ENCODE assay signal across 8 cellular contexts in the genomic region with DNA sequence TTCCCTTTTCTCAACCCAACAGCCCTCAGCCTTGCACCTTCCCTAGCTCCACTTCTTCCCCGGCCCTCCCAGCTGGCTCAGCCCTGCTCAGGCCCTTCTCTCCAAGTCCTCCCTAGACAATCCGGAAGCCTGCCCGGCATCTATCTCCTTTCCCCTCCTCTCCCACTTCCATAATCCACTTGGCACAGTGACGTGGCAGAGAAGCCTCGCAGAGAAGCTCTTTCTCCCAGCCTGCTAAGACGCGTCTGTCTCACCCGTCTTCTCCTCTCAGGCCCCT.
DNase-seq lines count a peak whose midpoint lies in the region; ATAC-seq lines count a peak whose summit lies in the region.

No MANE protein-coding gene starts in this region.

- ATAC-seq in stimulated activated effector memory CD8-positive, alpha-beta T cell treated with anti-CD3 and anti-CD28 coated beads, Interleukin-12 subunit alpha, Interleukin-12 subunit beta, amount 100 ng/mL, for 72 hours: no peak
- ATAC-seq in GM19324 (IDR thresholded peaks at IDR 0.05; ENCODE audit: low FRiP score, unreplicated experiment) (no peak), GM18858 (IDR thresholded peaks at IDR 0.05; ENCODE audit: unreplicated experiment) (no peak)

- H3K4me1 Mint-ChIP-seq in T-helper 2 cell treated with Interferon-gamma antibody and Interleukin-4, amounts not matched to agents 5 μg/mL and 100 μg/mL, for 36 hours (ENCODE audit: low read depth): peaks cover 13% of the 10 kb centered on the region
- H3K4me1 Mint-ChIP-seq in stimulated activated effector memory CD8-positive, alpha-beta T cell treated with anti-CD3 and anti-CD28 coated beads, Interleukin-12 subunit alpha, Interleukin-12 subunit beta, amount 100 ng/mL, for 72 hours: peaks cover 29% of the 10 kb centered on the region

- peak overlapping the region; percentile 81 for H3K27ac Mint-ChIP-seq in T-helper 2 cell treated with Interferon-gamma antibody and Interleukin-4, amounts not matched to agents 5 μg/mL and 100 μg/mL, for 36 hours
- H3K27ac Mint-ChIP-seq in stimulated activated effector memory CD8-positive, alpha-beta T cell treated with anti-CD3 and anti-CD28 coated beads, Interleukin-12 subunit alpha, Interleukin-12 subunit beta, amount 100 ng/mL, for 72 hours: peak overlapping the region; percentile 97

- no peaks in the 10 kb centered on the region for H3K27me3 Mint-ChIP-seq in T-helper 2 cell treated with Interferon-gamma antibody and Interleukin-4, amounts not matched to agents 5 μg/mL and 100 μg/mL, for 36 hours (ENCODE audit: low read depth)

- no peaks in the 10 kb centered on the region for H3K36me3 Mint-ChIP-seq in T-helper 2 cell treated with Interferon-gamma antibody and Interleukin-4, amounts not matched to agents 5 μg/mL and 100 μg/mL, for 36 hours (ENCODE audit: low read depth)
- peaks cover 62% of the 10 kb centered on the region for H3K36me3 Mint-ChIP-seq in stimulated activated effector memory CD8-positive, alpha-beta T cell treated with anti-CD3 and anti-CD28 coated beads, Interleukin-12 subunit alpha, Interleukin-12 subunit beta, amount 100 ng/mL, for 72 hours

- H3K4me3 Mint-ChIP-seq in T-helper 2 cell treated with Interferon-gamma antibody and Interleukin-4, amounts not matched to agents 5 μg/mL and 100 μg/mL, for 36 hours: peak overlapping the region; percentile 94
- peak overlapping the region; percentile 92 for H3K4me3 Mint-ChIP-seq in stimulated activated effector memory CD8-positive, alpha-beta T cell treated with anti-CD3 and anti-CD28 coated beads, Interleukin-12 subunit alpha, Interleukin-12 subunit beta, amount 100 ng/mL, for 72 hours

- no peak for DNase-seq in T-helper 2 cell treated with Interferon-gamma antibody and Interleukin-4, amounts not matched to agents 5 μg/mL and 100 μg/mL, for 36 hours (ENCODE audit: low spot score)
- DNase-seq in T-helper 2 cell: no peak
- peak; percentile 91 for DNase-seq in NCI-H524 treated with DMSO at 0.1 percent for 48 hours (lab: John Stamatoyannopoulos, UW)
- peak; percentile 29 for DNase-seq in brain pericyte (ENCODE audit: low read depth, low spot score)
- peak; percentile 69 for DNase-seq in islet precursor cell
- DNase-seq in stimulated activated effector memory CD8-positive, alpha-beta T cell treated with anti-CD3 and anti-CD28 coated beads, Interleukin-12 subunit alpha, Interleukin-12 subunit beta, amount 100 ng/mL, for 72 hours (ENCODE audit: low spot score in 2 of 2): no peak

- H3K9me3 Mint-ChIP-seq in T-helper 2 cell treated with Interferon-gamma antibody and Interleukin-4, amounts not matched to agents 5 μg/mL and 100 μg/mL, for 36 hours: no peaks in the 10 kb centered on the region
- H3K9me3 Mint-ChIP-seq in stimulated activated effector memory CD8-positive, alpha-beta T cell treated with anti-CD3 and anti-CD28 coated beads, Interleukin-12 subunit alpha, Interleukin-12 subunit beta, amount 100 ng/mL, for 72 hours: no peaks in the 10 kb centered on the region

Comparison
In these comparisons a context has a peak if more than half of its experiments do, and no peak if none do; other contexts are left out.
1. DNase-seq: peak in NCI-H524 treated with DMSO at 0.1 percent for 48 hours (single experiment), brain pericyte (single experiment) and islet precursor cell (single experiment); none in T-helper 2 cell treated with Interferon-gamma antibody and Interleukin-4, amounts not matched to agents 5 μg/mL and 100 μg/mL, for 36 hours (single experiment), T-helper 2 cell (0 of 5) and stimulated activated effector memory CD8-positive, alpha-beta T cell treated with anti-CD3 and anti-CD28 coated beads, Interleukin-12 subunit alpha, Interleukin-12 subunit beta, amount 100 ng/mL, for 72 hours (0 of 2).